18 cellular contexts compared by ENCODE assay signal in genomic region chr2:156037472-156037871, GRCh38.
DNase-seq lines count a peak whose midpoint lies in the region; ATAC-seq, FAIRE-seq and TF ChIP-seq lines count a peak whose summit lies in the region.
"Had no signal": no experiment of that assay in that cellular context is flagged by ENCODE, and none has a peak within 500 bp of the region (broad histone marks: within the 10 kb centered on the region; RNA-seq: fewer than 3 reads in every experiment).

No MANE protein-coding gene starts in this region.

- intact Hi-C loops in HepG2 (cut with micrococcal nuclease; ENCODE audit: unreplicated experiment) (no loop called here), right lobe of liver (cut with DNase I) (no loop called here), left colon (cut with DNase I, micrococcal nuclease) (no loop called here), stomach (cut with DNase I; ENCODE audit: low total_unique reads) (no loop called here)
- intact Hi-C loops in activated naive CD4-positive, alpha-beta T cell treated with anti-CD3 and anti-CD28 coated beads for 36 hours (cut with micrococcal nuclease) = no loop called here

- CTCF ChIA-PET in HepG2 (lab: Yijun Ruan, JAX; ENCODE audit: low intra/inter-chr PET ratio, low total read pairs) = no interaction called here
- CTCF ChIA-PET in activated naive CD4-positive, alpha-beta T cell treated with anti-CD3 and anti-CD28 coated beads for 36 hours (lab: Charles Lee) = no interaction called here

- no peak overlapping the region for H4K91ac ChIP-seq in neuronal stem cell (ENCODE audit: low read depth, low read length, poor library complexity)

- no peak for TF ChIP-seq CTCF in HepG2 (CRISPR knock-in tag; IDR thresholded peaks at IDR 0.05)
- TF ChIP-seq CTCF in right lobe of liver (IDR thresholded peaks at IDR 0.05) = no peak
- TF ChIP-seq CTCF in stomach (IDR thresholded peaks at IDR 0.05) = no peak

- H3K4me1 ChIP-seq in HepG2 (ENCODE audit: insufficient read depth, low read length) (peaks cover 14% of the 10 kb centered on the region), right lobe of liver (no peaks in the 10 kb centered on the region), neuronal stem cell (ENCODE audit: control insufficient read depth in 2 of 2, insufficient read depth in 1 of 2, low read depth in 1 of 2, low read length in 2 of 2) (peaks cover 0 to 2% of the 10 kb centered on the region in 2 donors), stomach (no peaks in the 10 kb centered on the region)
- H3K4me1 ChIP-seq: A549 had no signal

- no peak overlapping the region for H2BK5ac ChIP-seq in neuronal stem cell (ENCODE audit: low read length)

- ATAC-seq in HepG2 = peak; percentile 83
- ATAC-seq in right lobe of liver = no peak
- peak; percentile 71 for ATAC-seq in left colon
- ATAC-seq in HG03097 (IDR thresholded peaks at IDR 0.05; ENCODE audit: low FRiP score, unreplicated experiment) = no peak
- ATAC-seq: A549 had no signal

- WGBS in HepG2 (ENCODE audit: low lambda C conversion rate) = 48% methylated on average over 1 of the region's 1 CpG
- 86% methylated on average over 1 of the region's 1 CpG for WGBS in right lobe of liver (ENCODE audit: insufficient coverage, low coverage, low lambda C conversion rate, missing lambda C conversion rate)
- no CpG with 5 or more reads among the region's 1 CpG for WGBS in neuronal stem cell (ENCODE audit: extremely low coverage in 2 of 2, insufficient read length in 2 of 2, insufficient replicate concordance in 1 of 2), 2 donors
- WGBS in stomach, 5 donors = 33 to 79% (median 71%) methylated on average over 1 of the region's 1 CpG

- H3K4me1 Mint-ChIP-seq in activated naive CD4-positive, alpha-beta T cell treated with anti-CD3 and anti-CD28 coated beads for 36 hours (ENCODE audit: low read depth) = no peaks in the 10 kb centered on the region

- no peaks in the 10 kb centered on the region for H3K79me1 ChIP-seq in neuronal stem cell (ENCODE audit: low read depth, low read length)

- in situ Hi-C loops in HepG2 (cut with HindIII; ENCODE audit: extremely low pct_ligation_motif_present, low pct_unique_long_range_greater_than_20kb) = no loop called here

- no peak overlapping the region for H3K4me3 Mint-ChIP-seq in activated naive CD4-positive, alpha-beta T cell treated with anti-CD3 and anti-CD28 coated beads for 36 hours
- H3K4me3 Mint-ChIP-seq: CD4-positive, alpha-beta T cell; H9 had no signal

- H3K18ac ChIP-seq in neuronal stem cell (ENCODE audit: low read length) = no peak overlapping the region

- no peak overlapping the region for H3K27ac ChIP-seq in HepG2 (ENCODE audit: extremely low read length, insufficient read depth, low read length)
- H3K27ac ChIP-seq in right lobe of liver = no peak overlapping the region
- H3K27ac ChIP-seq in neuronal stem cell (replicated peaks; ENCODE audit: low read length) = no peak overlapping the region
- peak overlapping the region in 3 of 5 donors; percentile 46 to 52 (median 50) for H3K27ac ChIP-seq in stomach
- H3K27ac ChIP-seq: 22Rv1, A549, C4-2B had no signal

- no peak overlapping the region for H2BK120ac ChIP-seq in neuronal stem cell (ENCODE audit: low read depth, low read length)

- POLR2A ChIA-PET in HepG2 (lab: Yijun Ruan, JAX) = no interaction called here

- no peak for FAIRE-seq in HepG2 (lab: Jason Lieb, UNC)
- FAIRE-seq: A549, H1 had no signal

- no peaks in the 10 kb centered on the region for H3K36me3 Mint-ChIP-seq in activated naive CD4-positive, alpha-beta T cell treated with anti-CD3 and anti-CD28 coated beads for 36 hours (ENCODE audit: low read depth)

- no peaks in the 10 kb centered on the region for H3K9me3 Mint-ChIP-seq in activated naive CD4-positive, alpha-beta T cell treated with anti-CD3 and anti-CD28 coated beads for 36 hours
- H3K9me3 Mint-ChIP-seq: CD4-positive, alpha-beta T cell had no signal

- peak; percentile 59 for DNase-seq in HepG2 (ENCODE audit: low spot score)
- no peak for DNase-seq in right lobe of liver
- no peak for DNase-seq in left colon
- no peak for DNase-seq in neuronal stem cell (ENCODE audit: low spot score)
- no peak for DNase-seq in stomach
- no peak for DNase-seq in LoVo (ENCODE audit: low spot score)
- DNase-seq in activated naive CD4-positive, alpha-beta T cell treated with anti-CD3 and anti-CD28 coated beads for 36 hours = no peak
- DNase-seq: AML-193; CD4-positive, alpha-beta T cell; DMS153; DMS79 treated with DMSO at 0.1 percent for 48 hours; GF-D8; H9 had no signal

- H3K9me3 ChIP-seq in HepG2 (ENCODE audit: low read length) (0 out of 2 replicates have a peak, but pooled peaks cover 4% of the 10 kb centered on the region), right lobe of liver (no peaks in the 10 kb centered on the region), neuronal stem cell (replicated peaks in 1 of 2; ENCODE audit: control insufficient read depth in 2 of 2, insufficient read depth in 1 of 2, low read depth in 1 of 2, low read length in 2 of 2) (no peaks in the 10 kb centered on the region), stomach (no peaks in the 10 kb centered on the region)
- H3K9me3 ChIP-seq: A549 had no signal

- H2AFZ ChIP-seq in HepG2 (ENCODE audit: low read length) (no peak overlapping the region), neuronal stem cell (ENCODE audit: low read length) (peak overlapping the region; percentile 33)

- TF ChIP-seq POLR2A in HepG2 (IDR thresholded peaks at IDR 0.05; ENCODE audit: insufficient read depth in 1 of 2, low read depth in 2 of 2, low read length in 2 of 2) = no peak
- TF ChIP-seq POLR2A in right lobe of liver (IDR thresholded peaks at IDR 0.05) = no peak
- TF ChIP-seq POLR2A in stomach (IDR thresholded peaks at IDR 0.05) = no peak

- H3K79me2 ChIP-seq in HepG2 (ENCODE audit: insufficient read depth, low read length) = no peaks in the 10 kb centered on the region

- TF ChIP-seq EP300 in HepG2 (IDR thresholded peaks at IDR 0.05; ENCODE audit: low read depth in 2 of 2, low read length in 2 of 2) = no peak
- no peak for TF ChIP-seq EP300 in HepG2 (CRISPR knock-in tag; IDR thresholded peaks at IDR 0.05; ENCODE audit: borderline replicate concordance)
- TF ChIP-seq EP300 in stomach (IDR thresholded peaks at IDR 0.05) = no peak

- H2BK15ac ChIP-seq in neuronal stem cell (ENCODE audit: low read length) = no peak overlapping the region

- H2AK5ac ChIP-seq in neuronal stem cell (ENCODE audit: low read depth, low read length) = no peak overlapping the region

- no peak overlapping the region for H3K27ac Mint-ChIP-seq in activated naive CD4-positive, alpha-beta T cell treated with anti-CD3 and anti-CD28 coated beads for 36 hours
- H3K27ac Mint-ChIP-seq: CD4-positive, alpha-beta T cell; H9 had no signal

- no peaks in the 10 kb centered on the region for H4K20me1 ChIP-seq in HepG2 (ENCODE audit: insufficient read depth, low read length)

- BruUV-seq in HepG2 (replicated peaks; lab: Mats Ljungman, UMichigan) = no TSS peak

- H3K36me3 ChIP-seq in HepG2 (replicated peaks in 1 of 2; ENCODE audit: control insufficient read depth in 1 of 2, insufficient read depth in 2 of 2, low read length in 2 of 2) = no peaks in the 10 kb centered on the region
- H3K36me3 ChIP-seq in right lobe of liver = no peaks in the 10 kb centered on the region
- no peaks in the 10 kb centered on the region for H3K36me3 ChIP-seq in neuronal stem cell (replicated peaks in 1 of 2; ENCODE audit: control insufficient read depth in 2 of 2, insufficient read depth in 2 of 2, low read length in 2 of 2)
- H3K36me3 ChIP-seq in stomach = no peaks in the 10 kb centered on the region

- H3K9ac ChIP-seq in HepG2 (ENCODE audit: insufficient read depth, low read depth, low read length) (no peak overlapping the region), neuronal stem cell (ENCODE audit: low read depth, low read length, poor library complexity) (no peak overlapping the region)

- no peak overlapping the region for H4K8ac ChIP-seq in neuronal stem cell (ENCODE audit: low read depth, low read length)

- H3K4me3 ChIP-seq in HepG2 (replicated peaks in 1 of 3; ENCODE audit: insufficient read depth in 1 of 3, low read depth in 2 of 3, low read length in 3 of 3) (no peak overlapping the region), right lobe of liver (no peak overlapping the region), neuronal stem cell (ENCODE audit: low read length in 2 of 2) (no peak overlapping the region), stomach (no peak overlapping the region)
- H3K4me3 ChIP-seq: A549 had no signal

- H3K27me3 ChIP-seq in HepG2 (ENCODE audit: control insufficient read depth in 1 of 2, insufficient read depth in 2 of 2, low read length in 2 of 2) (no peaks in the 10 kb centered on the region), right lobe of liver (no peaks in the 10 kb centered on the region), neuronal stem cell (ENCODE audit: control insufficient read depth in 3 of 3, insufficient read depth in 3 of 3, low read depth in 1 of 3, low read length in 3 of 3) (no peaks in the 10 kb centered on the region), stomach (no peaks in the 10 kb centered on the region)

- H3K4me2 ChIP-seq in HepG2 (ENCODE audit: low read depth, low read length) (no peak overlapping the region), neuronal stem cell (ENCODE audit: insufficient read depth, low read length, poor library complexity, severe bottlenecking) (no peak overlapping the region)
- H3K4me2 ChIP-seq: A549 had no signal

- no peak overlapping the region for H3K14ac ChIP-seq in neuronal stem cell (ENCODE audit: low read length)

- no peaks in the 10 kb centered on the region for H3K27me3 Mint-ChIP-seq in activated naive CD4-positive, alpha-beta T cell treated with anti-CD3 and anti-CD28 coated beads for 36 hours (ENCODE audit: low read depth)
- H3K27me3 Mint-ChIP-seq: CD4-positive, alpha-beta T cell had no signal

- no peak overlapping the region for H3K4ac ChIP-seq in neuronal stem cell (ENCODE audit: low read length)

- H3K23ac ChIP-seq in neuronal stem cell (ENCODE audit: low read depth, low read length, poor library complexity) = no peak overlapping the region

- TF ChIP-seq RAD21 in HepG2 (CRISPR knock-in tag; IDR thresholded peaks at IDR 0.05) = no peak

- H2BK12ac ChIP-seq in neuronal stem cell (ENCODE audit: low read length) = no peak overlapping the region

TF ChIP-seq in HepG2, 621 proteins besides CTCF, POLR2A, EP300 and RAD21 (continues in another document):
- TF ChIP-seq ZNF501 (CRISPR knock-in tag; IDR thresholded peaks at IDR 0.05) (no peak), MATR3 (CRISPR knock-in tag; IDR thresholded peaks at IDR 0.05) (no peak), LCORL (IDR thresholded peaks at IDR 0.05) (no peak), LCORL (CRISPR knock-in tag; IDR thresholded peaks at IDR 0.05) (0 out of 2 replicates have a peak, but pooled peaks have one; percentile 16), SPEN (CRISPR knock-in tag; IDR thresholded peaks at IDR 0.05; ENCODE audit: low read depth) (no peak), HNF4A (CRISPR knock-in tag; IDR thresholded peaks at IDR 0.05) (peak; percentile 36; the same call in 1 of the 2 replicates), FOSL2 (CRISPR knock-in tag; IDR thresholded peaks at IDR 0.05) (peak; percentile 25; the same call in 1 of the 2 replicates)

Comparison
In these comparisons a context has a peak if more than half of its experiments do, and no peak if none do; other contexts are left out.
1. ATAC-seq: peak in HepG2 (single experiment) and left colon (single experiment); none in right lobe of liver (0 of 4) and HG03097 (single experiment).
2. H3K27ac ChIP-seq: peak in stomach (3 of 5); none in HepG2 (single experiment), right lobe of liver (0 of 3) and neuronal stem cell (single experiment).